In the genomic region with DNA sequence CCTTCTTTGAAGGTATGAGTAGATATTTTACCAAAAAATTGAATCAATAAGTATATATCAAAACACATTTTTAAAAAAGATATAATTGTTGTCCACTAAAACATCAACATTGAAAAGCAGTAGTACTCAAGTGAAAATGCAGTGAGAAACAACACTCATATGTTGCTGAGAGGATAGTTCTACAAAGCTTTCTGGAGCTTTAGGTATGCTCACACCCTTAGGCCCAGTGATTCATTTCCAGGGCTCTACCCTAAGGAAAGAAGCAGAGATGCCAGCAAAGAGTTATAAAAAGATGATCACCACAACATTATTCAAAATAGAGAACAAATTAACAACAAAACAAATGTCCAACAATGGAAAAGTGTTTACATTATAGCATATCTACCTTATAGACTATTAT, we compare ENCODE assay signal across 12 cellular contexts.
"Had no signal": no experiment of that assay in that cellular context is flagged by ENCODE, and none has a peak within 500 bp of the region (broad histone marks: within the 10 kb centered on the region; RNA-seq: fewer than 3 reads in every experiment).

No MANE protein-coding gene starts in this region.

- H3K4me3 ChIP-seq: hepatocyte, left lung, psoas muscle, spleen had no signal

- H3K4me1 Mint-ChIP-seq: activated B cell treated with CpG ODN at 0.5 μM for 24 hours; activated naive CD8-positive, alpha-beta T cell treated with anti-CD3 and anti-CD28 coated beads, Interleukin-2, amount 50 U/mL, for 24 hours had no signal

- H3K4me3 Mint-ChIP-seq: activated B cell treated with CpG ODN at 0.5 μM for 24 hours; activated naive CD8-positive, alpha-beta T cell treated with anti-CD3 and anti-CD28 coated beads, Interleukin-2, amount 50 U/mL, for 24 hours; neural crest cell had no signal

- H3K27ac Mint-ChIP-seq: activated B cell treated with CpG ODN at 0.5 μM for 24 hours; activated naive CD8-positive, alpha-beta T cell treated with anti-CD3 and anti-CD28 coated beads, Interleukin-2, amount 50 U/mL, for 24 hours had no signal

- ATAC-seq: activated naive CD8-positive, alpha-beta T cell treated with anti-CD3 and anti-CD28 coated beads, Interleukin-2, amount 50 U/mL, for 24 hours; left lung; psoas muscle; sciatic nerve had no signal

- H3K9me3 ChIP-seq: left lung, psoas muscle, spleen had no signal

- DNase-seq: activated B cell treated with CpG ODN at 0.5 μM for 24 hours; activated CD4-positive, alpha-beta T cell treated with anti-CD3 and anti-CD28 coated beads, Interleukin-2, amount 50 U/mL, for 1 hour; activated naive CD4-positive, alpha-beta T cell treated with Interleukin-2 at 50 U/mL for 16 hours; activated naive CD8-positive, alpha-beta T cell treated with anti-CD3 and anti-CD28 coated beads, Interleukin-2, amount 50 U/mL, for 24 hours; activated T-cell treated with anti-CD3 and anti-CD28 coated beads for 4 hours; left lung; mammary epithelial cell; psoas muscle; spleen had no signal

- H3K4me1 ChIP-seq: left lung, psoas muscle, spleen had no signal

- H3K27ac ChIP-seq: hepatocyte, left lung, psoas muscle, spleen had no signal

- H3K36me3 ChIP-seq: left lung, spleen had no signal

- H3K9me3 Mint-ChIP-seq: activated naive CD8-positive, alpha-beta T cell treated with anti-CD3 and anti-CD28 coated beads, Interleukin-2, amount 50 U/mL, for 24 hours had no signal

- H3K27me3 ChIP-seq: hepatocyte, left lung, spleen had no signal
